ENCODE assay signal across 1 cellular context in the genomic region with DNA sequence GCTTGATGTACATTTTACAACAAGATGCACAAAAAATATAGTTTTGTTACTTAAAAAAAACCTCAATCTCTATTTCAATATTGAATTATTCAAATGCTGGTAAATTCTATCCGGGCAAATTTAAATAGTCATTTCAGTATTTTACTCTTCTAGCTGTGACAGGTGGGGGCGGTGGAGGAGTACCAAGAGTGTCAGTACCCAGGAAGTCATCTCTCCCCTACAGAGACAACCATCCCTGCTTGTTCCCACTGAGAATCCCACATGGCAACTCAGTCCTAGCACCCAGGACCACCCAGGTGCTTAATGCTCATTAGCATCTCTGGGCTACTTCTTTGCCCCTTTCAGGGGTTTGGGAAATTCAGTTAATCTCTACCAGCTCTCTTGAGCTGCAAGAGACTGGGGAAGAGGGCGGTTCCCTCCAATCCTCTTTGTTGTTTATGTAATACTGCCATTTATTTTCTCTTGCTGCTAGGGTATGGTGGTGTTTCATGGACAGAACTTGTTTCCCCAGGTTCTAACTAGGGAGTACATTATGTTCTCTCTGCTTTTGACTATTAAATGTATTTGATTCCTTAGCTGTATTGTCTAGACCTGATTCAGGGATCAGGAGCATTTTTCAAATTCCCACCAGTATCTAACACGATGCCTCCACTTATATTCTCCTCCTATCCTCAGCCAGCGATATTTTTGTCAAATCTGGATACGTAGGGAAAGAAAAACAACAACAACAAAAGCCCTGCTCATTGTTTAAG.
TF ChIP-seq lines count a peak whose summit lies in the region.

No MANE protein-coding gene starts in this region.

TF ChIP-seq in GM23338, 12 proteins besides CTCF, POLR2A, EP300 and RAD21 (continued from another document):
- TF ChIP-seq, protein P1, sequence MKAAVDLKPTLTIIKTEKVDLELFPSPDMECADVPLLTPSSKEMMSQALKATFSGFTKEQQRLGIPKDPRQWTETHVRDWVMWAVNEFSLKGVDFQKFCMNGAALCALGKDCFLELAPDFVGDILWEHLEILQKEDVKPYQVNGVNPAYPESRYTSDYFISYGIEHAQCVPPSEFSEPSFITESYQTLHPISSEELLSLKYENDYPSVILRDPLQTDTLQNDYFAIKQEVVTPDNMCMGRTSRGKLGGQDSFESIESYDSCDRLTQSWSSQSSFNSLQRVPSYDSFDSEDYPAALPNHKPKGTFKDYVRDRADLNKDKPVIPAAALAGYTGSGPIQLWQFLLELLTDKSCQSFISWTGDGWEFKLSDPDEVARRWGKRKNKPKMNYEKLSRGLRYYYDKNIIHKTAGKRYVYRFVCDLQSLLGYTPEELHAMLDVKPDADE (IDR thresholded peaks at IDR 0.05) = no peak
- TF ChIP-seq EZH2 (IDR thresholded peaks at IDR 0.05; ENCODE audit: low read depth, unreplicated experiment) = no peak
- TF ChIP-seq CREB1 (CRISPR knock-in tag; IDR thresholded peaks at IDR 0.05; ENCODE audit: low read depth) = no peak
- TF ChIP-seq, protein P2, sequence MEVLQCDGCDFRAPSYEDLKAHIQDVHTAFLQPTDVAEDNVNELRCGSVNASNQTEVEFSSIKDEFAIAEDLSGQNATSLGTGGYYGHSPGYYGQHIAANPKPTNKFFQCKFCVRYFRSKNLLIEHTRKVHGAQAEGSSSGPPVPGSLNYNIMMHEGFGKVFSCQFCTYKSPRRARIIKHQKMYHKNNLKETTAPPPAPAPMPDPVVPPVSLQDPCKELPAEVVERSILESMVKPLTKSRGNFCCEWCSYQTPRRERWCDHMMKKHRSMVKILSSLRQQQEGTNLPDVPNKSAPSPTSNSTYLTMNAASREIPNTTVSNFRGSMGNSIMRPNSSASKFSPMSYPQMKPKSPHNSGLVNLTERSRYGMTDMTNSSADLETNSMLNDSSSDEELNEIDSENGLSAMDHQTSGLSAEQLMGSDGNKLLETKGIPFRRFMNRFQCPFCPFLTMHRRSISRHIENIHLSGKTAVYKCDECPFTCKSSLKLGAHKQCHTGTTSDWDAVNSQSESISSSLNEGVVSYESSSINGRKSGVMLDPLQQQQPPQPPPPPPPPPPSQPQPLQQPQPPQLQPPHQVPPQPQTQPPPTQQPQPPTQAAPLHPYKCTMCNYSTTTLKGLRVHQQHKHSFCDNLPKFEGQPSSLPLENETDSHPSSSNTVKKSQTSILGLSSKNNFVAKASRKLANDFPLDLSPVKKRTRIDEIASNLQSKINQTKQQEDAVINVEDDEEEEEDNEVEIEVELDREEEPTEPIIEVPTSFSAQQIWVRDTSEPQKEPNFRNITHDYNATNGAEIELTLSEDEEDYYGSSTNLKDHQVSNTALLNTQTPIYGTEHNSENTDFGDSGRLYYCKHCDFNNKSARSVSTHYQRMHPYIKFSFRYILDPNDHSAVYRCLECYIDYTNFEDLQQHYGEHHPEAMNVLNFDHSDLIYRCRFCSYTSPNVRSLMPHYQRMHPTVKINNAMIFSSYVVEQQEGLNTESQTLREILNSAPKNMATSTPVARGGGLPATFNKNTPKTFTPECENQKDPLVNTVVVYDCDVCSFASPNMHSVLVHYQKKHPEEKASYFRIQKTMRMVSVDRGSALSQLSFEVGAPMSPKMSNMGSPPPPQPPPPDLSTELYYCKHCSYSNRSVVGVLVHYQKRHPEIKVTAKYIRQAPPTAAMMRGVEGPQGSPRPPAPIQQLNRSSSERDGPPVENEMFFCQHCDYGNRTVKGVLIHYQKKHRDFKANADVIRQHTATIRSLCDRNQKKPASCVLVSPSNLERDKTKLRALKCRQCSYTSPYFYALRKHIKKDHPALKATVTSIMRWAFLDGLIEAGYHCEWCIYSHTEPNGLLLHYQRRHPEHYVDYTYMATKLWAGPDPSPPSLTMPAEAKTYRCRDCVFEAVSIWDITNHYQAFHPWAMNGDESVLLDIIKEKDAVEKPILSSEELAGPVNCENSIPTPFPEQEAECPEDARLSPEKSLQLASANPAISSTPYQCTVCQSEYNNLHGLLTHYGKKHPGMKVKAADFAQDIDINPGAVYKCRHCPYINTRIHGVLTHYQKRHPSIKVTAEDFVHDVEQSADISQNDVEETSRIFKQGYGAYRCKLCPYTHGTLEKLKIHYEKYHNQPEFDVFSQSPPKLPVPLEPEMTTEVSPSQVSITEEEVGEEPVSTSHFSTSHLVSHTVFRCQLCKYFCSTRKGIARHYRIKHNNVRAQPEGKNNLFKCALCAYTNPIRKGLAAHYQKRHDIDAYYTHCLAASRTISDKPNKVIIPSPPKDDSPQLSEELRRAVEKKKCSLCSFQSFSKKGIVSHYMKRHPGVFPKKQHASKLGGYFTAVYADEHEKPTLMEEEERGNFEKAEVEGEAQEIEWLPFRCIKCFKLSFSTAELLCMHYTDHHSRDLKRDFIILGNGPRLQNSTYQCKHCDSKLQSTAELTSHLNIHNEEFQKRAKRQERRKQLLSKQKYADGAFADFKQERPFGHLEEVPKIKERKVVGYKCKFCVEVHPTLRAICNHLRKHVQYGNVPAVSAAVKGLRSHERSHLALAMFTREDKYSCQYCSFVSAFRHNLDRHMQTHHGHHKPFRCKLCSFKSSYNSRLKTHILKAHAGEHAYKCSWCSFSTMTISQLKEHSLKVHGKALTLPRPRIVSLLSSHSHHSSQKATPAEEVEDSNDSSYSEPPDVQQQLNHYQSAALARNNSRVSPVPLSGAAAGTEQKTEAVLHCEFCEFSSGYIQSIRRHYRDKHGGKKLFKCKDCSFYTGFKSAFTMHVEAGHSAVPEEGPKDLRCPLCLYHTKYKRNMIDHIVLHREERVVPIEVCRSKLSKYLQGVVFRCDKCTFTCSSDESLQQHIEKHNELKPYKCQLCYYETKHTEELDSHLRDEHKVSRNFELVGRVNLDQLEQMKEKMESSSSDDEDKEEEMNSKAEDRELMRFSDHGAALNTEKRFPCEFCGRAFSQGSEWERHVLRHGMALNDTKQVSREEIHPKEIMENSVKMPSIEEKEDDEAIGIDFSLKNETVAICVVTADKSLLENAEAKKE (CRISPR knock-in tag; IDR thresholded peaks at IDR 0.05) = no peak
- TF ChIP-seq, protein P3, sequence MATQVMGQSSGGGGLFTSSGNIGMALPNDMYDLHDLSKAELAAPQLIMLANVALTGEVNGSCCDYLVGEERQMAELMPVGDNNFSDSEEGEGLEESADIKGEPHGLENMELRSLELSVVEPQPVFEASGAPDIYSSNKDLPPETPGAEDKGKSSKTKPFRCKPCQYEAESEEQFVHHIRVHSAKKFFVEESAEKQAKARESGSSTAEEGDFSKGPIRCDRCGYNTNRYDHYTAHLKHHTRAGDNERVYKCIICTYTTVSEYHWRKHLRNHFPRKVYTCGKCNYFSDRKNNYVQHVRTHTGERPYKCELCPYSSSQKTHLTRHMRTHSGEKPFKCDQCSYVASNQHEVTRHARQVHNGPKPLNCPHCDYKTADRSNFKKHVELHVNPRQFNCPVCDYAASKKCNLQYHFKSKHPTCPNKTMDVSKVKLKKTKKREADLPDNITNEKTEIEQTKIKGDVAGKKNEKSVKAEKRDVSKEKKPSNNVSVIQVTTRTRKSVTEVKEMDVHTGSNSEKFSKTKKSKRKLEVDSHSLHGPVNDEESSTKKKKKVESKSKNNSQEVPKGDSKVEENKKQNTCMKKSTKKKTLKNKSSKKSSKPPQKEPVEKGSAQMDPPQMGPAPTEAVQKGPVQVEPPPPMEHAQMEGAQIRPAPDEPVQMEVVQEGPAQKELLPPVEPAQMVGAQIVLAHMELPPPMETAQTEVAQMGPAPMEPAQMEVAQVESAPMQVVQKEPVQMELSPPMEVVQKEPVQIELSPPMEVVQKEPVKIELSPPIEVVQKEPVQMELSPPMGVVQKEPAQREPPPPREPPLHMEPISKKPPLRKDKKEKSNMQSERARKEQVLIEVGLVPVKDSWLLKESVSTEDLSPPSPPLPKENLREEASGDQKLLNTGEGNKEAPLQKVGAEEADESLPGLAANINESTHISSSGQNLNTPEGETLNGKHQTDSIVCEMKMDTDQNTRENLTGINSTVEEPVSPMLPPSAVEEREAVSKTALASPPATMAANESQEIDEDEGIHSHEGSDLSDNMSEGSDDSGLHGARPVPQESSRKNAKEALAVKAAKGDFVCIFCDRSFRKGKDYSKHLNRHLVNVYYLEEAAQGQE (IDR thresholded peaks at IDR 0.05; ENCODE audit: unreplicated experiment) = no peak
- TF ChIP-seq ZNF331 (CRISPR knock-in tag; IDR thresholded peaks at IDR 0.05; ENCODE audit: low read depth) = no peak
- TF ChIP-seq POLR2AphosphoS5 (IDR thresholded peaks at IDR 0.05; ENCODE audit: low read depth) = no peak
- TF ChIP-seq EZH2phosphoT487 (IDR thresholded peaks at IDR 0.05; ENCODE audit: unreplicated experiment) = no peak
- TF ChIP-seq JUNB (IDR thresholded peaks at IDR 0.05; ENCODE audit: unreplicated experiment) = no peak
- no peak for TF ChIP-seq STAT1 (IDR thresholded peaks at IDR 0.05; ENCODE audit: unreplicated experiment)
TF ChIP-seq in GM23338: peak in this region for 0.
